Comparison of ENCODE assay signal across 28 cellular contexts in the genomic region with DNA sequence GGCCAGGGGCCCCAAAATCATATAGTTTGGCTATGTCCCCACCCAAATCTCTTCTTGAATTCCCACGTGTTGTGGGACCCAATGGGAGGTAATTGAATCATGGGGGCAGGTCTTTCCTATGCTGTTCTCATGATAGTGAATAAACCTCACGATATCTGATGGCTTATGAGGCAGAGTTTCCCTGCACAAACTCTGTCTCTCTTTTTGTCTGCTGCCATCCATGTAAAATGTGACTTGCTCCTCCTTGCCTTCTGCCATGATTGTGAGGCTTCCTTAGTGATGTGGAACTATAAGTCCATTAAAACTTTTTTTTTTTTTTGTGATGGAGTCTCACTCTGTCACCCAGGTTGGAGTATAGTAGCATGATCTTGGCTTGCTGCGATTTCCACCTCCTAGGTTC. TPM values are rescaled to one million over a fixed set of nuclear protein-coding genes. Genes with fewer than 3 reads are reported as not detected.
DNase-seq lines count a peak whose midpoint lies in the region; ATAC-seq, FAIRE-seq and TF ChIP-seq lines count a peak whose summit lies in the region.
"Had no signal": no experiment of that assay in that cellular context is flagged by ENCODE, and none has a peak within 500 bp of the region (broad histone marks: within the 10 kb centered on the region; RNA-seq: fewer than 3 reads in every experiment).

No MANE protein-coding gene starts in this region.

- H3K4me1 ChIP-seq in K562 (replicated peaks in 1 of 2; ENCODE audit: control insufficient read depth in 2 of 2, insufficient read depth in 2 of 2, low read length in 2 of 2) (peaks cover 7 to 9% of the 10 kb centered on the region in 2 experiments), trophoblast cell (ENCODE audit: control insufficient read depth in 1 of 2, insufficient read depth in 2 of 2, low read length in 2 of 2) (no peaks in the 10 kb centered on the region)
- H3K4me1 ChIP-seq: BE2C, BLaER1 had no signal

- TF ChIP-seq POLR2A in K562 (conservative IDR thresholded peaks at IDR 0.05), result no peak

- H3K4me3 Mint-ChIP-seq in natural killer cell, result peak overlapping the region; percentile 14
- H3K4me3 Mint-ChIP-seq in natural killer cell treated with Interleukin-12 subunit alpha and Interleukin-12 subunit beta and Interleukin-15 and Interleukin-18, amount 100 ng/mL, for 72 hours, result no peak overlapping the region
- H3K4me3 Mint-ChIP-seq: CD14-positive monocyte; CD4-positive, alpha-beta memory T cell; CD4-positive, CD25-positive, alpha-beta regulatory T cell; CD8-positive, alpha-beta memory T cell had no signal

- no peak overlapping the region for H3K23ac ChIP-seq in trophoblast cell (ENCODE audit: low read length)

- H3K9me1 ChIP-seq in K562 (ENCODE audit: control insufficient read depth, insufficient read depth, low read length), result no peaks in the 10 kb centered on the region

- H3K27ac Mint-ChIP-seq in natural killer cell, result no peak overlapping the region
- H3K27ac Mint-ChIP-seq in natural killer cell treated with Interleukin-12 subunit alpha and Interleukin-12 subunit beta and Interleukin-15 and Interleukin-18, amount 100 ng/mL, for 72 hours, result no peak overlapping the region
- H3K27ac Mint-ChIP-seq: CD14-positive monocyte; CD4-positive, alpha-beta memory T cell; CD4-positive, CD25-positive, alpha-beta regulatory T cell; CD8-positive, alpha-beta memory T cell had no signal

- H3K36me3 ChIP-seq in K562 (ENCODE audit: control insufficient read depth, insufficient read depth, low read length) (no peaks in the 10 kb centered on the region), trophoblast cell (ENCODE audit: control insufficient read depth in 1 of 2, insufficient read depth in 2 of 2, low read length in 2 of 2) (no peaks in the 10 kb centered on the region)
- H3K36me3 ChIP-seq: BE2C, BLaER1 had no signal

- no TSS peak for BruUV-seq in K562 (replicated peaks; lab: Mats Ljungman, UMichigan)

- H4K8ac ChIP-seq in trophoblast cell (ENCODE audit: low read depth, low read length), result no peak overlapping the region

- no peak for TF ChIP-seq CTCF in natural killer cell (IDR thresholded peaks at IDR 0.05)
- TF ChIP-seq CTCF in K562 (IDR thresholded peaks at IDR 0.05 in 2 of 3, conservative IDR thresholded peaks at IDR 0.05 in 1 of 3; ENCODE audit: insufficient read depth in 2 of 3, low read depth in 1 of 3, low read length in 3 of 3), result no peak

- no peak overlapping the region for H2AK5ac ChIP-seq in trophoblast cell (ENCODE audit: low read length)

- H3K9me3 ChIP-seq in K562 (replicated peaks; ENCODE audit: control insufficient read depth, insufficient read depth, low read depth, low read length), result peaks cover 3% of the 10 kb centered on the region; the same call in 1 of the 2 replicates
- H3K9me3 ChIP-seq in trophoblast cell (ENCODE audit: insufficient read depth, low read depth, low read length), result no peaks in the 10 kb centered on the region
- H3K9me3 ChIP-seq: BE2C had no signal

- in situ Hi-C loops in K562 (cut with MboI), result no loop called here

- H3K18ac ChIP-seq in trophoblast cell (ENCODE audit: low read length), result no peak overlapping the region

- H4K91ac ChIP-seq in trophoblast cell (ENCODE audit: low read depth, low read length), result no peak overlapping the region

- 65% methylated on average over 3 of the region's 3 CpGs for WGBS in K562 (ENCODE audit: insufficient coverage, low coverage, missing lambda C conversion rate)
- no CpG with 5 or more reads among the region's 3 CpGs for WGBS in trophoblast cell (ENCODE audit: extremely low coverage, insufficient coverage, insufficient read length)

- H3K27me3 ChIP-seq in K562 (ENCODE audit: control insufficient read depth in 2 of 2, insufficient read depth in 2 of 2, low read length in 2 of 2) (no peaks in the 10 kb centered on the region), trophoblast cell (ENCODE audit: insufficient read depth, low read length) (no peaks in the 10 kb centered on the region)
- H3K27me3 ChIP-seq: BE2C, BLaER1 had no signal

- no peak overlapping the region for H3K9ac ChIP-seq in K562 (ENCODE audit: insufficient read depth in 1 of 2, low read depth in 2 of 2, low read length in 2 of 2)
- no peak overlapping the region for H3K9ac ChIP-seq in trophoblast cell (ENCODE audit: low read length)
- H3K9ac ChIP-seq: BLaER1 had no signal

- POLR2A ChIA-PET in K562 (lab: Yijun Ruan, JAX), result interaction anchor here (0.6 kb wide), 1 partner anchor 22 kb away, joined by 3 read pairs; no protein-coding TSS in a partner anchor

- H3K9me3 Mint-ChIP-seq in natural killer cell, result no peaks in the 10 kb centered on the region
- H3K9me3 Mint-ChIP-seq in natural killer cell treated with Interleukin-12 subunit alpha and Interleukin-12 subunit beta and Interleukin-15 and Interleukin-18, amount 100 ng/mL, for 72 hours, result peaks cover 3% of the 10 kb centered on the region
- H3K9me3 Mint-ChIP-seq: CD4-positive, alpha-beta memory T cell; CD8-positive, alpha-beta memory T cell had no signal

- H3K27ac ChIP-seq in K562 (ENCODE audit: extremely low read depth, low read depth, low read length), result no peak overlapping the region
- no peak overlapping the region for H3K27ac ChIP-seq in trophoblast cell (ENCODE audit: low read depth, low read length)
- H3K27ac ChIP-seq: BLaER1 had no signal

- TF ChIP-seq EP300 in K562 (IDR thresholded peaks at IDR 0.05; ENCODE audit: low read length), result no peak

- no peak for ATAC-seq in natural killer cell
- no peak for ATAC-seq in natural killer cell treated with Interleukin-12 subunit alpha and Interleukin-12 subunit beta and Interleukin-15 and Interleukin-18, amount 100 ng/mL, for 72 hours
- ATAC-seq in K562, result no peak
- ATAC-seq: GM12878 had no signal

- H3K27me3 Mint-ChIP-seq in natural killer cell (ENCODE audit: low read depth in 2 of 2), result no peaks in the 10 kb centered on the region
- no peaks in the 10 kb centered on the region for H3K27me3 Mint-ChIP-seq in natural killer cell treated with Interleukin-12 subunit alpha and Interleukin-12 subunit beta and Interleukin-15 and Interleukin-18, amount 100 ng/mL, for 72 hours
- H3K27me3 Mint-ChIP-seq: CD4-positive, CD25-positive, alpha-beta regulatory T cell; CD8-positive, alpha-beta memory T cell had no signal

- no peak overlapping the region for H2AFZ ChIP-seq in K562 (ENCODE audit: low read depth, low read length)
- no peak overlapping the region for H2AFZ ChIP-seq in trophoblast cell (ENCODE audit: insufficient read depth, low read length, poor library complexity)

- H4K12ac ChIP-seq in trophoblast cell (ENCODE audit: low read depth, low read length), result no peak overlapping the region

- peaks cover 11 to 22% of the 10 kb centered on the region in 2 donors for H3K4me1 Mint-ChIP-seq in natural killer cell
- H3K4me1 Mint-ChIP-seq in natural killer cell treated with Interleukin-12 subunit alpha and Interleukin-12 subunit beta and Interleukin-15 and Interleukin-18, amount 100 ng/mL, for 72 hours (ENCODE audit: low read depth in 2 of 2), result peaks cover 17 to 20% of the 10 kb centered on the region in 2 donors
- H3K4me1 Mint-ChIP-seq: CD4-positive, alpha-beta memory T cell; CD8-positive, alpha-beta memory T cell had no signal

- no peak overlapping the region for H2BK120ac ChIP-seq in trophoblast cell (ENCODE audit: insufficient read depth, low read length, poor library complexity)

- TF ChIP-seq RAD21 in K562 (CRISPR knock-in tag; conservative IDR thresholded peaks at IDR 0.05 in 1 of 2, IDR thresholded peaks at IDR 0.05 in 1 of 2), result no peak

- H3K4me2 ChIP-seq in K562 (ENCODE audit: insufficient read depth, low read length) (no peak overlapping the region), trophoblast cell (ENCODE audit: low read length) (no peak overlapping the region)
- H3K4me2 ChIP-seq: BLaER1 had no signal

- FAIRE-seq in K562 (lab: Jason Lieb, UNC), result no peak
- FAIRE-seq: A204.1, GM12878, GM12892, GM18507 had no signal

- H3K14ac ChIP-seq in trophoblast cell (ENCODE audit: low read length), result no peak overlapping the region

- H3K79me1 ChIP-seq in trophoblast cell (ENCODE audit: low read length), result no peaks in the 10 kb centered on the region

- H3K36me3 Mint-ChIP-seq in natural killer cell, result no peaks in the 10 kb centered on the region
- H3K36me3 Mint-ChIP-seq in natural killer cell treated with Interleukin-12 subunit alpha and Interleukin-12 subunit beta and Interleukin-15 and Interleukin-18, amount 100 ng/mL, for 72 hours, result no peaks in the 10 kb centered on the region
- H3K36me3 Mint-ChIP-seq: CD14-positive monocyte; CD4-positive, alpha-beta memory T cell; CD4-positive, CD25-positive, alpha-beta regulatory T cell; CD8-positive, alpha-beta memory T cell had no signal

- intact Hi-C loops in natural killer cell (cut with micrococcal nuclease), result no loop called here
- intact Hi-C loops in K562 (cut with micrococcal nuclease), result no loop called here
- intact Hi-C loops in head of caudate nucleus (cut with DNase I), result no loop called here

- H2BK5ac ChIP-seq in trophoblast cell (ENCODE audit: low read depth, low read length, poor library complexity), result no peak overlapping the region

- H3K79me2 ChIP-seq in K562 (ENCODE audit: control insufficient read depth, insufficient read depth, low read length) (no peaks in the 10 kb centered on the region), trophoblast cell (ENCODE audit: control insufficient read depth, insufficient read depth, low read length, poor library complexity) (no peaks in the 10 kb centered on the region)

- DNase-seq in natural killer cell (no peak), K562 (ENCODE audit: extremely low read depth in 1 of 4, low spot score in 3 of 4) (no peak), trophoblast cell (no peak), head of caudate nucleus (no peak)
- no peak for DNase-seq in natural killer cell treated with Interleukin-12 subunit alpha and Interleukin-12 subunit beta and Interleukin-15 and Interleukin-18, amount 100 ng/mL, for 72 hours (ENCODE audit: low spot score)
- DNase-seq: 8988T; ACHN; BE2C; C1 segment of cervical spinal cord; CD4-positive, alpha-beta memory T cell; CD4-positive, CD25-positive, alpha-beta regulatory T cell; CD8-positive, alpha-beta memory T cell; COR-L47; DMS 273 treated with DMSO at 0.1 percent for 48 hours; DMS153; DMS53; DMS79; DND-41; EL; GDM1 had no signal

- no peak overlapping the region for H3K4me3 ChIP-seq in K562
- H3K4me3 ChIP-seq in trophoblast cell (ENCODE audit: low read depth, low read length), result no peak overlapping the region
- H3K4me3 ChIP-seq: BLaER1, GM12878 had no signal

- H3K4ac ChIP-seq in trophoblast cell (ENCODE audit: low read depth, low read length), result no peak overlapping the region

- no peak overlapping the region for H2BK12ac ChIP-seq in trophoblast cell (ENCODE audit: low read length)

- no peaks in the 10 kb centered on the region for H4K20me1 ChIP-seq in K562 (replicated peaks; ENCODE audit: control insufficient read depth, insufficient read depth, low read length)
- H4K20me1 ChIP-seq: BLaER1 had no signal

- CTCF ChIA-PET in K562 (lab: Yijun Ruan, JAX; ENCODE audit: low intra/inter-chr PET ratio), result no interaction called here

RNA-seq across cellular contexts. Expression of a gene that starts 14.4 kb away (rescaled TPM):
- 1 to 10 TPM in 1 of 3 donors, under 1 TPM in 2; 0.26 to 1.0 (median 0.57) TPM for total RNA-seq in natural killer cell
- total RNA-seq in natural killer cell treated with Interleukin-12 subunit alpha and Interleukin-12 subunit beta and Interleukin-15 and Interleukin-18, amount 100 ng/mL, for 72 hours, result 1 to 10 TPM in 1 of 2 donors, under 1 TPM in 1; 0.45 to 7.3 TPM
- 18.6 and 22.7 TPM in 2 replicates for total RNA-seq in K562 (2011; cell fraction: chromatin; rRNA removed; ENCODE audit: low replicate concordance)
- total RNA-seq in K562 (2011; cell fraction: nucleolus; rRNA removed), result 7.2 and 10.4 TPM in 2 replicates
- total RNA-seq in K562 (2011; cell fraction: nucleoplasm; rRNA removed), result 11.7 and 16.1 TPM in 2 replicates
- 4.0 and 4.5 TPM in 2 replicates for total RNA-seq in K562 (2014; rRNA removed)
- total RNA-seq in K562 (2014; rRNA removed; fragmentation: Illumina TruSeq; extraction: Trizol), result 8.4 and 8.7 TPM in 2 replicates
- 9.6 and 10.8 TPM in 2 replicates for total RNA-seq in K562 (2015; rRNA removed; fragmentation: Illumina TruSeq; extraction: Trizol)
- 7.0 and 8.1 TPM in 2 replicates for total RNA-seq in K562 (2021)
- 6.8 and 7.2 TPM in 2 replicates for polyA plus RNA-seq in K562 (2011; rRNA removed)
- 3.3 and 4.3 TPM in 2 replicates for polyA plus RNA-seq in K562 (2011; cell fraction: cytosol; rRNA removed)
- 6.1 and 6.3 TPM in 2 replicates for polyA plus RNA-seq in K562 (2011; cell fraction: nucleus; rRNA removed)
- polyA plus RNA-seq in K562 (2012), result 3.4 and 4.4 TPM in 2 replicates
- polyA plus RNA-seq in K562 (2014; fragmentation: Illumina TruSeq; extraction: Trizol), result 4.7 and 7.4 TPM in 2 replicates
- polyA plus RNA-seq in K562 (2014; fragmentation: Nextera tagmentation; extraction: Ambion mirVana), result 1 to 10 TPM; 2.5 to 2.6 TPM
- polyA plus RNA-seq in K562 (2014; rRNA removed), result 3.8 and 4.7 TPM in 2 replicates
- 17.3 and 23.6 TPM in 2 replicates for polyA minus RNA-seq in K562 (2011; rRNA and poly(A)+ RNA removed)
- 6.9 and 7.1 TPM in 2 replicates for polyA minus RNA-seq in K562 (2011; cell fraction: cytosol; rRNA and poly(A)+ RNA removed)
- 6.3 and 11.9 TPM in 2 replicates for polyA minus RNA-seq in K562 (2011; cell fraction: nucleus; rRNA and poly(A)+ RNA removed)
- 3.0 and 3.1 TPM in 2 replicates for polyA plus RNA-seq in trophoblast cell (2013)

RNA-seq across cellular contexts. Expression of a gene that starts 32.9 kb away (rescaled TPM):
- not detected for total RNA-seq in natural killer cell
- total RNA-seq in natural killer cell treated with Interleukin-12 subunit alpha and Interleukin-12 subunit beta and Interleukin-15 and Interleukin-18, amount 100 ng/mL, for 72 hours, result not detected
- 0.93 and 1.3 TPM in 2 replicates for total RNA-seq in K562 (2011; cell fraction: chromatin; rRNA removed; ENCODE audit: low replicate concordance)
- total RNA-seq in K562 (2011; cell fraction: nucleolus; rRNA removed), result 0.83 and 0.92 TPM in 2 replicates
- 1.1 TPM in 1 of 2 replicates, not detected in the other for total RNA-seq in K562 (2011; cell fraction: nucleoplasm; rRNA removed)
- total RNA-seq in K562 (2014; rRNA removed), result 0.32 and 1.4 TPM in 2 replicates
- 0.64 and 1.0 TPM in 2 replicates for total RNA-seq in K562 (2014; rRNA removed; fragmentation: Illumina TruSeq; extraction: Trizol)
- total RNA-seq in K562 (2015; rRNA removed; fragmentation: Illumina TruSeq; extraction: Trizol), result 0.72 and 0.87 TPM in 2 replicates
- total RNA-seq in K562 (2021), result 0.29 and 0.69 TPM in 2 replicates
- polyA plus RNA-seq in K562 (2011; rRNA removed), result 1.3 and 2.5 TPM in 2 replicates
- 1.2 and 1.4 TPM in 2 replicates for polyA plus RNA-seq in K562 (2011; cell fraction: cytosol; rRNA removed)
- 1.1 and 1.5 TPM in 2 replicates for polyA plus RNA-seq in K562 (2011; cell fraction: nucleus; rRNA removed)
- polyA plus RNA-seq in K562 (2012), result 0.69 and 2.0 TPM in 2 replicates
- polyA plus RNA-seq in K562 (2014; fragmentation: Illumina TruSeq; extraction: Trizol), result 1.7 and 2.2 TPM in 2 replicates
- polyA plus RNA-seq in K562 (2014; fragmentation: Nextera tagmentation; extraction: Ambion mirVana), result 1 to 10 TPM; 1.8 to 2.9 TPM
- 0.77 and 0.84 TPM in 2 replicates for polyA plus RNA-seq in K562 (2014; rRNA removed)
- 1.3 and 2.0 TPM in 2 replicates for polyA minus RNA-seq in K562 (2011; rRNA and poly(A)+ RNA removed)
- not detected in 2 replicates for polyA minus RNA-seq in K562 (2011; cell fraction: cytosol; rRNA and poly(A)+ RNA removed)
- polyA minus RNA-seq in K562 (2011; cell fraction: nucleus; rRNA and poly(A)+ RNA removed), result 0.56 and 0.94 TPM in 2 replicates
- polyA plus RNA-seq in trophoblast cell (2013), result 7.1 and 7.4 TPM in 2 replicates
- total RNA-seq: CD4-positive, alpha-beta memory T cell; CD4-positive, CD25-positive, alpha-beta regulatory T cell; CD8-positive, alpha-beta memory T cell; Daoy; GM12878 had no signal
- polyA plus RNA-seq: CD14-positive monocyte; CD4-positive, alpha-beta memory T cell; CD8-positive, alpha-beta memory T cell; GM12878 had no signal

RNA-seq across cellular contexts. Expression of a gene that starts 39.0 kb away (rescaled TPM):
- total RNA-seq in natural killer cell (not detected), K562 (2014; rRNA removed) (not detected in 2 replicates), K562 (2014; rRNA removed; fragmentation: Illumina TruSeq; extraction: Trizol) (0.11 TPM in 1 of 2 replicates, not detected in the other), K562 (2015; rRNA removed; fragmentation: Illumina TruSeq; extraction: Trizol) (not detected in 2 replicates), K562 (2021) (0.31 TPM in 1 of 2 replicates, not detected in the other)
- not detected for total RNA-seq in natural killer cell treated with Interleukin-12 subunit alpha and Interleukin-12 subunit beta and Interleukin-15 and Interleukin-18, amount 100 ng/mL, for 72 hours
- not detected in 2 replicates for total RNA-seq in K562 (2011; cell fraction: chromatin; rRNA removed; ENCODE audit: low replicate concordance)
- not detected in 2 replicates for total RNA-seq in K562 (2011; cell fraction: nucleolus; rRNA removed)
- not detected in 2 replicates for total RNA-seq in K562 (2011; cell fraction: nucleoplasm; rRNA removed)
- polyA plus RNA-seq in K562 (2011; rRNA removed) (0.11 and 0.35 TPM in 2 replicates), K562 (2014; fragmentation: Illumina TruSeq; extraction: Trizol) (0.12 TPM in 1 of 2 replicates, not detected in the other), K562 (2014; fragmentation: Nextera tagmentation; extraction: Ambion mirVana) (under 1 TPM in 1 of 2 experiments, not detected in 1; 0.06 TPM), K562 (2014; rRNA removed) (not detected in 2 replicates)
- polyA plus RNA-seq in K562 (2011; cell fraction: cytosol; rRNA removed), result 0.09 and 0.24 TPM in 2 replicates
- 0.16 and 0.29 TPM in 2 replicates for polyA plus RNA-seq in K562 (2011; cell fraction: nucleus; rRNA removed)
- 0.13 TPM in 1 of 2 replicates, not detected in the other for polyA plus RNA-seq in K562 (2012)
- 0.21 TPM in 1 of 2 replicates, not detected in the other for polyA minus RNA-seq in K562 (2011; rRNA and poly(A)+ RNA removed)
- polyA minus RNA-seq in K562 (2011; cell fraction: cytosol; rRNA and poly(A)+ RNA removed), result not detected in 2 replicates
- polyA minus RNA-seq in K562 (2011; cell fraction: nucleus; rRNA and poly(A)+ RNA removed), result not detected in 2 replicates
- polyA plus RNA-seq in trophoblast cell (2013), result 0.05 TPM in 1 of 2 replicates, not detected in the other
- total RNA-seq: A673; CD4-positive, alpha-beta memory T cell; CD4-positive, CD25-positive, alpha-beta regulatory T cell; CD8-positive, alpha-beta memory T cell; Daoy; GM12878 had no signal
- polyA plus RNA-seq: CD14-positive monocyte; CD4-positive, alpha-beta memory T cell; CD4-positive, CD25-positive, alpha-beta regulatory T cell; CD8-positive, alpha-beta memory T cell; GM12878 had no signal

RNA-seq across cellular contexts. Expression of a gene that starts 40.0 kb away (rescaled TPM):
- total RNA-seq in natural killer cell (not detected), K562 (2014; rRNA removed) (2.0 and 3.6 TPM in 2 replicates), K562 (2014; rRNA removed; fragmentation: Illumina TruSeq; extraction: Trizol) (3.0 and 3.1 TPM in 2 replicates), K562 (2015; rRNA removed; fragmentation: Illumina TruSeq; extraction: Trizol) (0.83 and 1.3 TPM in 2 replicates), K562 (2021) (3.6 and 3.7 TPM in 2 replicates)
- total RNA-seq in natural killer cell treated with Interleukin-12 subunit alpha and Interleukin-12 subunit beta and Interleukin-15 and Interleukin-18, amount 100 ng/mL, for 72 hours, result not detected
- total RNA-seq in K562 (2011; cell fraction: chromatin; rRNA removed; ENCODE audit: low replicate concordance), result 1.0 and 1.8 TPM in 2 replicates
- 1.0 and 3.2 TPM in 2 replicates for total RNA-seq in K562 (2011; cell fraction: nucleolus; rRNA removed)
- 1.6 and 2.4 TPM in 2 replicates for total RNA-seq in K562 (2011; cell fraction: nucleoplasm; rRNA removed)
- polyA plus RNA-seq in K562 (2011; rRNA removed) (1.5 and 2.3 TPM in 2 replicates), K562 (2014; fragmentation: Illumina TruSeq; extraction: Trizol) (5.2 and 5.9 TPM in 2 replicates), K562 (2014; fragmentation: Nextera tagmentation; extraction: Ambion mirVana) (1 to 10 TPM; 6.5 to 7.5 TPM), K562 (2014; rRNA removed) (1.2 and 2.7 TPM in 2 replicates)
- 2.3 and 3.7 TPM in 2 replicates for polyA plus RNA-seq in K562 (2011; cell fraction: cytosol; rRNA removed)
- polyA plus RNA-seq in K562 (2011; cell fraction: nucleus; rRNA removed), result 1.7 and 3.3 TPM in 2 replicates
- 0.61 and 2.0 TPM in 2 replicates for polyA plus RNA-seq in K562 (2012)
- 0.69 and 3.5 TPM in 2 replicates for polyA minus RNA-seq in K562 (2011; rRNA and poly(A)+ RNA removed)
- 1.6 TPM in 1 of 2 replicates, not detected in the other for polyA minus RNA-seq in K562 (2011; cell fraction: cytosol; rRNA and poly(A)+ RNA removed)
- 0.94 and 1.00 TPM in 2 replicates for polyA minus RNA-seq in K562 (2011; cell fraction: nucleus; rRNA and poly(A)+ RNA removed)
- 13.0 and 16.7 TPM in 2 replicates for polyA plus RNA-seq in trophoblast cell (2013)
- total RNA-seq: CD4-positive, alpha-beta memory T cell; CD4-positive, CD25-positive, alpha-beta regulatory T cell; CD8-positive, alpha-beta memory T cell; Daoy; GM12878 had no signal
- polyA plus RNA-seq: CD14-positive monocyte; CD4-positive, alpha-beta memory T cell; CD4-positive, CD25-positive, alpha-beta regulatory T cell; CD8-positive, alpha-beta memory T cell had no signal
